In genomic region chr10:3811331-3811870, GRCh38 we compare ENCODE assay signal across 1 cellular context.
TF ChIP-seq lines count a peak whose summit lies in the region.

No MANE protein-coding gene starts in this region.

TF ChIP-seq in GM12878, 131 proteins besides CTCF, POLR2A, EP300 and RAD21 (continued from another document and continues in another):
- TF ChIP-seq, protein P1, sequence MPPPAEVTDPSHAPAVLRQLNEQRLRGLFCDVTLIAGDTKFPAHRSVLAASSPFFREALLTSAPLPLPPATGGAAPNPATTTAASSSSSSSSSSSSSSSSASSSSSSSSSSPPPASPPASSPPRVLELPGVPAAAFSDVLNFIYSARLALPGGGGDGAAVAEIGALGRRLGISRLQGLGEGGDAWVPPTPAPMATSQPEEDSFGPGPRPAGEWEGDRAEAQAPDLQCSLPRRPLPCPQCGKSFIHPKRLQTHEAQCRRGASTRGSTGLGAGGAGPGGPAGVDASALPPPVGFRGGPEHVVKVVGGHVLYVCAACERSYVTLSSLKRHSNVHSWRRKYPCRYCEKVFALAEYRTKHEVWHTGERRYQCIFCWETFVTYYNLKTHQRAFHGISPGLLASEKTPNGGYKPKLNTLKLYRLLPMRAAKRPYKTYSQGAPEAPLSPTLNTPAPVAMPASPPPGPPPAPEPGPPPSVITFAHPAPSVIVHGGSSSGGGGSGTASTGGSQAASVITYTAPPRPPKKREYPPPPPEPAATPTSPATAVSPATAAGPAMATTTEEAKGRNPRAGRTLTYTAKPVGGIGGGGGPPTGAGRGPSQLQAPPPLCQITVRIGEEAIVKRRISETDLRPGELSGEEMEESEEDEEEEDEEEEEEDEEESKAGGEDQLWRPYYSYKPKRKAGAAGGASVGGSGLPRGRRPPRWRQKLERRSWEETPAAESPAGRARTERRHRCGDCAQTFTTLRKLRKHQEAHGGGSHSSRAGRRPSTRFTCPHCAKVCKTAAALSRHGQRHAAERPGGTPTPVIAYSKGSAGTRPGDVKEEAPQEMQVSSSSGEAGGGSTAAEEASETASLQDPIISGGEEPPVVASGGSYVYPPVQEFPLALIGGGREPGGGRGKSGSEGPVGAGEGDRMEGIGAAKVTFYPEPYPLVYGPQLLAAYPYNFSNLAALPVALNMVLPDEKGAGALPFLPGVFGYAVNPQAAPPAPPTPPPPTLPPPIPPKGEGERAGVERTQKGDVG (CRISPR knock-in tag; IDR thresholded peaks at IDR 0.05), result no peak
- TF ChIP-seq TARDBP (IDR thresholded peaks at IDR 0.05; ENCODE audit: borderline replicate concordance) (no peak), BHLHE40 (IDR thresholded peaks at IDR 0.05; ENCODE audit: borderline replicate concordance in 1 of 2, low read depth in 2 of 2, low read length in 1 of 2) (peak; percentile 62 to 67; a peak in 3 of 4 replicates), BACH1 (IDR thresholded peaks at IDR 0.05; ENCODE audit: borderline replicate concordance) (no peak), EZH2 (IDR thresholded peaks at IDR 0.05; ENCODE audit: borderline replicate concordance, control insufficient read depth, low read depth, low read length) (no peak), ZZZ3 (IDR thresholded peaks at IDR 0.05; ENCODE audit: control insufficient read depth, insufficient read length, low read depth) (no peak), NRF1 (conservative IDR thresholded peaks at IDR 0.05; ENCODE audit: low read depth, low read length) (no peak), BRCA1 (IDR thresholded peaks at IDR 0.05; ENCODE audit: low read depth, low read length) (no peak), CBX3 (IDR thresholded peaks at IDR 0.05; ENCODE audit: borderline replicate concordance, low read depth) (no peak), SMAD1 (IDR thresholded peaks at IDR 0.05; ENCODE audit: low read depth, partially characterized antibody) (no peak), MXI1 (IDR thresholded peaks at IDR 0.05; ENCODE audit: low read depth, low read length) (no peak; the same call in 1 of the 2 replicates), REST (IDR thresholded peaks at IDR 0.05; ENCODE audit: low read depth, low read length) (no peak), WRNIP1 (IDR thresholded peaks at IDR 0.05; ENCODE audit: borderline replicate concordance, low read depth, low read length) (no peak), RELA (IDR thresholded peaks at IDR 0.05; ENCODE audit: borderline replicate concordance, partially characterized antibody) (peak; percentile 24), PAX5 (IDR thresholded peaks at IDR 0.05; ENCODE audit: borderline replicate concordance, low read depth, low read length) (peak; percentile 93), JUND (IDR thresholded peaks at IDR 0.05; ENCODE audit: low read depth, low read length) (no peak), IKZF1 (conservative IDR thresholded peaks at IDR 0.05) (peak; percentile 94), CREM (IDR thresholded peaks at IDR 0.05; ENCODE audit: low read depth) (peak; percentile 87; the same call in 1 of the 2 replicates), IKZF2 (IDR thresholded peaks at IDR 0.05) (peak; percentile 94 to 95), DPF2 (IDR thresholded peaks at IDR 0.05) (0 out of 2 replicates have a peak, but pooled peaks have one; percentile 73), KLF5 (IDR thresholded peaks at IDR 0.05; ENCODE audit: partially characterized antibody) (no peak), FOS (IDR thresholded peaks at IDR 0.05; ENCODE audit: borderline replicate concordance, extremely low read depth, insufficient read length) (no peak), ZNF384 (IDR thresholded peaks at IDR 0.05; ENCODE audit: borderline replicate concordance, low read depth, low read length) (no peak), TCF7 (IDR thresholded peaks at IDR 0.05; ENCODE audit: borderline replicate concordance) (peak; percentile 46; the same call in 1 of the 2 replicates), RB1 (IDR thresholded peaks at IDR 0.05; ENCODE audit: borderline replicate concordance) (peak; percentile 68), NR2C1 (IDR thresholded peaks at IDR 0.05) (peak; percentile 20; the same call in 1 of the 2 replicates)
- TF ChIP-seq, protein P2, sequence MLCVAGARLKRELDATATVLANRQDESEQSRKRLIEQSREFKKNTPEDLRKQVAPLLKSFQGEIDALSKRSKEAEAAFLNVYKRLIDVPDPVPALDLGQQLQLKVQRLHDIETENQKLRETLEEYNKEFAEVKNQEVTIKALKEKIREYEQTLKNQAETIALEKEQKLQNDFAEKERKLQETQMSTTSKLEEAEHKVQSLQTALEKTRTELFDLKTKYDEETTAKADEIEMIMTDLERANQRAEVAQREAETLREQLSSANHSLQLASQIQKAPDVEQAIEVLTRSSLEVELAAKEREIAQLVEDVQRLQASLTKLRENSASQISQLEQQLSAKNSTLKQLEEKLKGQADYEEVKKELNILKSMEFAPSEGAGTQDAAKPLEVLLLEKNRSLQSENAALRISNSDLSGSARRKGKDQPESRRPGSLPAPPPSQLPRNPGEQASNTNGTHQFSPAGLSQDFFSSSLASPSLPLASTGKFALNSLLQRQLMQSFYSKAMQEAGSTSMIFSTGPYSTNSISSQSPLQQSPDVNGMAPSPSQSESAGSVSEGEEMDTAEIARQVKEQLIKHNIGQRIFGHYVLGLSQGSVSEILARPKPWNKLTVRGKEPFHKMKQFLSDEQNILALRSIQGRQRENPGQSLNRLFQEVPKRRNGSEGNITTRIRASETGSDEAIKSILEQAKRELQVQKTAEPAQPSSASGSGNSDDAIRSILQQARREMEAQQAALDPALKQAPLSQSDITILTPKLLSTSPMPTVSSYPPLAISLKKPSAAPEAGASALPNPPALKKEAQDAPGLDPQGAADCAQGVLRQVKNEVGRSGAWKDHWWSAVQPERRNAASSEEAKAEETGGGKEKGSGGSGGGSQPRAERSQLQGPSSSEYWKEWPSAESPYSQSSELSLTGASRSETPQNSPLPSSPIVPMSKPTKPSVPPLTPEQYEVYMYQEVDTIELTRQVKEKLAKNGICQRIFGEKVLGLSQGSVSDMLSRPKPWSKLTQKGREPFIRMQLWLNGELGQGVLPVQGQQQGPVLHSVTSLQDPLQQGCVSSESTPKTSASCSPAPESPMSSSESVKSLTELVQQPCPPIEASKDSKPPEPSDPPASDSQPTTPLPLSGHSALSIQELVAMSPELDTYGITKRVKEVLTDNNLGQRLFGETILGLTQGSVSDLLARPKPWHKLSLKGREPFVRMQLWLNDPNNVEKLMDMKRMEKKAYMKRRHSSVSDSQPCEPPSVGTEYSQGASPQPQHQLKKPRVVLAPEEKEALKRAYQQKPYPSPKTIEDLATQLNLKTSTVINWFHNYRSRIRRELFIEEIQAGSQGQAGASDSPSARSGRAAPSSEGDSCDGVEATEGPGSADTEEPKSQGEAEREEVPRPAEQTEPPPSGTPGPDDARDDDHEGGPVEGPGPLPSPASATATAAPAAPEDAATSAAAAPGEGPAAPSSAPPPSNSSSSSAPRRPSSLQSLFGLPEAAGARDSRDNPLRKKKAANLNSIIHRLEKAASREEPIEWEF (IDR thresholded peaks at IDR 0.05; ENCODE audit: insufficient replicate concordance, low read depth, low read length), result peak; percentile 36
- TF ChIP-seq, protein P3, sequence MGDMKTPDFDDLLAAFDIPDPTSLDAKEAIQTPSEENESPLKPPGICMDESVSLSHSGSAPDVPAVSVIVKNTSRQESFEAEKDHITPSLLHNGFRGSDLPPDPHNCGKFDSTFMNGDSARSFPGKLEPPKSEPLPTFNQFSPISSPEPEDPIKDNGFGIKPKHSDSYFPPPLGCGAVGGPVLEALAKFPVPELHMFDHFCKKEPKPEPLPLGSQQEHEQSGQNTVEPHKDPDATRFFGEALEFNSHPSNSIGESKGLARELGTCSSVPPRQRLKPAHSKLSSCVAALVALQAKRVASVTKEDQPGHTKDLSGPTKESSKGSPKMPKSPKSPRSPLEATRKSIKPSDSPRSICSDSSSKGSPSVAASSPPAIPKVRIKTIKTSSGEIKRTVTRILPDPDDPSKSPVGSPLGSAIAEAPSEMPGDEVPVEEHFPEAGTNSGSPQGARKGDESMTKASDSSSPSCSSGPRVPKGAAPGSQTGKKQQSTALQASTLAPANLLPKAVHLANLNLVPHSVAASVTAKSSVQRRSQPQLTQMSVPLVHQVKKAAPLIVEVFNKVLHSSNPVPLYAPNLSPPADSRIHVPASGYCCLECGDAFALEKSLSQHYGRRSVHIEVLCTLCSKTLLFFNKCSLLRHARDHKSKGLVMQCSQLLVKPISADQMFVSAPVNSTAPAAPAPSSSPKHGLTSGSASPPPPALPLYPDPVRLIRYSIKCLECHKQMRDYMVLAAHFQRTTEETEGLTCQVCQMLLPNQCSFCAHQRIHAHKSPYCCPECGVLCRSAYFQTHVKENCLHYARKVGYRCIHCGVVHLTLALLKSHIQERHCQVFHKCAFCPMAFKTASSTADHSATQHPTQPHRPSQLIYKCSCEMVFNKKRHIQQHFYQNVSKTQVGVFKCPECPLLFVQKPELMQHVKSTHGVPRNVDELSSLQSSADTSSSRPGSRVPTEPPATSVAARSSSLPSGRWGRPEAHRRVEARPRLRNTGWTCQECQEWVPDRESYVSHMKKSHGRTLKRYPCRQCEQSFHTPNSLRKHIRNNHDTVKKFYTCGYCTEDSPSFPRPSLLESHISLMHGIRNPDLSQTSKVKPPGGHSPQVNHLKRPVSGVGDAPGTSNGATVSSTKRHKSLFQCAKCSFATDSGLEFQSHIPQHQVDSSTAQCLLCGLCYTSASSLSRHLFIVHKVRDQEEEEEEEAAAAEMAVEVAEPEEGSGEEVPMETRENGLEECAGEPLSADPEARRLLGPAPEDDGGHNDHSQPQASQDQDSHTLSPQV (IDR thresholded peaks at IDR 0.05), result no peak
- TF ChIP-seq, protein P4, sequence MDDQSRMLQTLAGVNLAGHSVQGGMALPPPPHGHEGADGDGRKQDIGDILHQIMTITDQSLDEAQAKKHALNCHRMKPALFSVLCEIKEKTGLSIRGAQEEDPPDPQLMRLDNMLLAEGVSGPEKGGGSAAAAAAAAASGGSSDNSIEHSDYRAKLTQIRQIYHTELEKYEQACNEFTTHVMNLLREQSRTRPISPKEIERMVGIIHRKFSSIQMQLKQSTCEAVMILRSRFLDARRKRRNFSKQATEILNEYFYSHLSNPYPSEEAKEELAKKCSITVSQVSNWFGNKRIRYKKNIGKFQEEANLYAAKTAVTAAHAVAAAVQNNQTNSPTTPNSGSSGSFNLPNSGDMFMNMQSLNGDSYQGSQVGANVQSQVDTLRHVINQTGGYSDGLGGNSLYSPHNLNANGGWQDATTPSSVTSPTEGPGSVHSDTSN (IDR thresholded peaks at IDR 0.05; ENCODE audit: insufficient replicate concordance, low read depth, low read length), result no peak
- TF ChIP-seq, protein P5, sequence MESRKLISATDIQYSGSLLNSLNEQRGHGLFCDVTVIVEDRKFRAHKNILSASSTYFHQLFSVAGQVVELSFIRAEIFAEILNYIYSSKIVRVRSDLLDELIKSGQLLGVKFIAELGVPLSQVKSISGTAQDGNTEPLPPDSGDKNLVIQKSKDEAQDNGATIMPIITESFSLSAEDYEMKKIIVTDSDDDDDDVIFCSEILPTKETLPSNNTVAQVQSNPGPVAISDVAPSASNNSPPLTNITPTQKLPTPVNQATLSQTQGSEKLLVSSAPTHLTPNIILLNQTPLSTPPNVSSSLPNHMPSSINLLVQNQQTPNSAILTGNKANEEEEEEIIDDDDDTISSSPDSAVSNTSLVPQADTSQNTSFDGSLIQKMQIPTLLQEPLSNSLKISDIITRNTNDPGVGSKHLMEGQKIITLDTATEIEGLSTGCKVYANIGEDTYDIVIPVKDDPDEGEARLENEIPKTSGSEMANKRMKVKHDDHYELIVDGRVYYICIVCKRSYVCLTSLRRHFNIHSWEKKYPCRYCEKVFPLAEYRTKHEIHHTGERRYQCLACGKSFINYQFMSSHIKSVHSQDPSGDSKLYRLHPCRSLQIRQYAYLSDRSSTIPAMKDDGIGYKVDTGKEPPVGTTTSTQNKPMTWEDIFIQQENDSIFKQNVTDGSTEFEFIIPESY (IDR thresholded peaks at IDR 0.05), result no peak
- TF ChIP-seq, protein P6, sequence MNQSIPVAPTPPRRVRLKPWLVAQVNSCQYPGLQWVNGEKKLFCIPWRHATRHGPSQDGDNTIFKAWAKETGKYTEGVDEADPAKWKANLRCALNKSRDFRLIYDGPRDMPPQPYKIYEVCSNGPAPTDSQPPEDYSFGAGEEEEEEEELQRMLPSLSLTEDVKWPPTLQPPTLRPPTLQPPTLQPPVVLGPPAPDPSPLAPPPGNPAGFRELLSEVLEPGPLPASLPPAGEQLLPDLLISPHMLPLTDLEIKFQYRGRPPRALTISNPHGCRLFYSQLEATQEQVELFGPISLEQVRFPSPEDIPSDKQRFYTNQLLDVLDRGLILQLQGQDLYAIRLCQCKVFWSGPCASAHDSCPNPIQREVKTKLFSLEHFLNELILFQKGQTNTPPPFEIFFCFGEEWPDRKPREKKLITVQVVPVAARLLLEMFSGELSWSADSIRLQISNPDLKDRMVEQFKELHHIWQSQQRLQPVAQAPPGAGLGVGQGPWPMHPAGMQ (IDR thresholded peaks at IDR 0.05; ENCODE audit: borderline replicate concordance), result no peak
- TF ChIP-seq, protein P7, sequence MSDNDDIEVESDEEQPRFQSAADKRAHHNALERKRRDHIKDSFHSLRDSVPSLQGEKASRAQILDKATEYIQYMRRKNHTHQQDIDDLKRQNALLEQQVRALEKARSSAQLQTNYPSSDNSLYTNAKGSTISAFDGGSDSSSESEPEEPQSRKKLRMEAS (IDR thresholded peaks at IDR 0.05; ENCODE audit: low read depth, low read length), result 0 out of 2 replicates have a peak, but pooled peaks have one; percentile 45
